ENCODE assay signal across 6 cellular contexts in the genomic region with DNA sequence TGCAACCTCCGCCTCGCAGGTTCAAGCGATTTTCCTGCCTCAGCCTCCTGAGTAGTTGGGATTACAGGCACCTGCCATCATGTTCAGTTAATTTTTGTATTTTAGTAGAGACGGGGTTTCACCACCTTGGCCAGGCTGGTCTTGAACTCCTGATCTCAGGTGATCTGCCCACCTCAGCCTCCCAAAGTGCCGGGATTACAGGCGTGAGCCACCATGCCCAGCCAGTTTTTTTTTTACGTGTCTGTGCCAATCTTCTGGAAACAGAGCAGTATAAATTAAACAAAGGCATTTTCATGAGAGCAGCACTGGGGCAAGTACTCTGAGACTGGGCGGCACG. TPM values are rescaled to one million over a fixed set of nuclear protein-coding genes. Genes with fewer than 3 reads are reported as not detected.
DNase-seq lines count a peak whose midpoint lies in the region; ATAC-seq, FAIRE-seq and TF ChIP-seq lines count a peak whose summit lies in the region.
"Not testable (repeated sequence)": the region's sequence is repeated elsewhere in the genome, so short reads cannot be mapped to it uniquely, and the experiment has no call there.

No MANE protein-coding gene starts in this region.

- WGBS in A549 (ENCODE audit: missing lambda C conversion rate) = 36% methylated on average over 9 of the region's 9 CpGs
- 54 to 76% (median 59%) methylated on average over 9 of the region's 9 CpGs for WGBS in adrenal gland, 4 donors

- FAIRE-seq in A549 (lab: Jason Lieb, UNC) = not testable (repeated sequence)

- H3K9me3 ChIP-seq in A549; KOPT-K1 (ENCODE audit: insufficient read depth, low read length, poor library complexity, severe bottlenecking); adrenal gland (replicated peaks in 1 of 3): not testable (repeated sequence)

- H3K9me3 Mint-ChIP-seq in activated CD4-positive, alpha-beta memory T cell treated with anti-CD3 and anti-CD28 coated beads for 36 hours; immature natural killer cell; osteocyte (ENCODE audit: unreplicated experiment): not testable (repeated sequence)

- not testable (repeated sequence) for H3K27me3 ChIP-seq in adrenal gland

- intact Hi-C loops in activated CD4-positive, alpha-beta memory T cell treated with anti-CD3 and anti-CD28 coated beads for 36 hours (cut with micrococcal nuclease) = loop anchor here (1.0 to 10.0 kb wide), 7 partner anchors 17 to 348 kb away; partner anchors contain the start of genes EDF1, FBXW5, MAN1B1 and NDOR1
- intact Hi-C loops in adrenal gland (cut with DNase I) = loop anchor here in 1 of 2 donors (10.0 kb wide), 1 partner anchor 62 kb away; the partner anchor contains the start of genes C8G and FBXW5

- H3K4me1 ChIP-seq in A549 (peaks cover 48% of the 10 kb centered on the region), adrenal gland (replicated peaks in 1 of 2) (peaks cover 16 to 20% of the 10 kb centered on the region in 2 donors)

- not testable (repeated sequence) for H3K36me3 ChIP-seq in KOPT-K1 (ENCODE audit: insufficient read depth, low read length); adrenal gland (replicated peaks in 1 of 2)

- H3K4me1 Mint-ChIP-seq in activated CD4-positive, alpha-beta memory T cell treated with anti-CD3 and anti-CD28 coated beads for 36 hours (ENCODE audit: low read depth) = peaks cover 40% of the 10 kb centered on the region
- H3K4me1 Mint-ChIP-seq in immature natural killer cell (peaks cover 32 to 45% of the 10 kb centered on the region in 2 donors), osteocyte (ENCODE audit: unreplicated experiment) (peaks cover 26% of the 10 kb centered on the region)

- TF ChIP-seq CTCF in A549 (IDR thresholded peaks at IDR 0.05); adrenal gland (IDR thresholded peaks at IDR 0.05); osteocyte (IDR thresholded peaks at IDR 0.05): not testable (repeated sequence)

- POLR2A ChIA-PET in A549 (lab: Yijun Ruan, JAX) = interaction anchor here (0.9 to 6.8 kb wide), 5 partner anchors 13 to 32 kb away, joined by 3 to 108 read pairs (median 10); partner anchors contain the start of gene EDF1
- POLR2A ChIA-PET in activated CD4-positive, alpha-beta memory T cell treated with anti-CD3 and anti-CD28 coated beads for 36 hours (lab: Charles Lee) = interaction anchor here (0.7 to 2.1 kb wide), 6 partner anchors 17 to 61 kb away, joined by 3 to 23 read pairs (median 3); partner anchors contain the start of genes EDF1 and FBXW5

- not testable (repeated sequence) for TF ChIP-seq RAD21 in A549 (conservative IDR thresholded peaks at IDR 0.05 in 1 of 2, IDR thresholded peaks at IDR 0.05 in 1 of 2)

- not testable (repeated sequence) for TF ChIP-seq POLR2A in A549 (IDR thresholded peaks at IDR 0.05; ENCODE audit: low read length); adrenal gland (IDR thresholded peaks at IDR 0.05)

- not testable (repeated sequence) for H3K27me3 Mint-ChIP-seq in activated CD4-positive, alpha-beta memory T cell treated with anti-CD3 and anti-CD28 coated beads for 36 hours; immature natural killer cell (ENCODE audit: low read depth in 3 of 3); osteocyte (ENCODE audit: unreplicated experiment)

- H3K4me2 ChIP-seq in A549 = peak overlapping the region; percentile 77

- not testable (repeated sequence) for ATAC-seq in A549

- CTCF ChIA-PET in A549 (lab: Yijun Ruan, JAX) = interaction anchor here (0.6 to 14.7 kb wide), 11 partner anchors 8 to 164 kb away, joined by 3 to 139 read pairs (median 8); partner anchors contain the start of genes AJM1, C8G and FBXW5
- CTCF ChIA-PET in activated CD4-positive, alpha-beta memory T cell treated with anti-CD3 and anti-CD28 coated beads for 36 hours (lab: Charles Lee) = interaction anchor here (1.0 to 2.5 kb wide), 10 partner anchors 12 to 213 kb away, joined by 3 to 14 read pairs (median 7); partner anchors contain the start of genes AJM1 and EDF1

- H3K4me3 ChIP-seq in A549, adrenal gland: not testable (repeated sequence)

- peak overlapping the region; percentile 76 for H3K4me3 Mint-ChIP-seq in activated CD4-positive, alpha-beta memory T cell treated with anti-CD3 and anti-CD28 coated beads for 36 hours
- peak overlapping the region; percentile 77 to 86 (median 85) for H3K4me3 Mint-ChIP-seq in immature natural killer cell
- H3K4me3 Mint-ChIP-seq in osteocyte (ENCODE audit: unreplicated experiment) = not testable (repeated sequence)

- peak overlapping the region; percentile 97 to 98 for H3K27ac ChIP-seq in A549
- peak overlapping the region; percentile 61 for H3K27ac ChIP-seq in KOPT-K1 (ENCODE audit: low read depth, low read length, poor library complexity, severe bottlenecking)
- peak overlapping the region in 3 of 5 donors; percentile 46 to 87 (median 81) for H3K27ac ChIP-seq in adrenal gland

- not testable (repeated sequence) for TF ChIP-seq EP300 in A549 (IDR thresholded peaks at IDR 0.05)

- peak overlapping the region; percentile 95 for H3K27ac Mint-ChIP-seq in activated CD4-positive, alpha-beta memory T cell treated with anti-CD3 and anti-CD28 coated beads for 36 hours
- H3K27ac Mint-ChIP-seq in immature natural killer cell (peak overlapping the region; percentile 76 to 96 (median 93)), osteocyte (ENCODE audit: unreplicated experiment) (peak overlapping the region; percentile 44)

- DNase-seq in A549 (ENCODE audit: low read depth in 1 of 2, low spot score in 1 of 2); activated CD4-positive, alpha-beta memory T cell treated with anti-CD3 and anti-CD28 coated beads for 36 hours; adrenal gland; immature natural killer cell; osteocyte (ENCODE audit: extremely low spot score, unreplicated experiment): not testable (repeated sequence)

- peaks cover 12% of the 10 kb centered on the region for H3K36me3 Mint-ChIP-seq in activated CD4-positive, alpha-beta memory T cell treated with anti-CD3 and anti-CD28 coated beads for 36 hours
- not testable (repeated sequence) for H3K36me3 Mint-ChIP-seq in immature natural killer cell; osteocyte (ENCODE audit: unreplicated experiment)

RNA-seq across cellular contexts. Expression of gene TRAF2, which starts 3.4 kb away (rescaled TPM):
- polyA plus RNA-seq in A549 (2011; rRNA removed) (23.8 and 24.5 TPM in 2 replicates), A549 (2017; fragmentation: RNase III; extraction: RNeasy Plus Mini Kit Qiagen cat#74134 plus additional on column Dnase treatment) (36.4 to 49.4 TPM (median 39.5 TPM) in 3 replicates), adrenal gland (10 to 100 TPM in 2 of 3 donors, 1 to 10 TPM in 1; 3.4 to 24.7 (median 13.2) TPM), immature natural killer cell (10 to 100 TPM in 2 of 3 donors, 1 to 10 TPM in 1; 7.6 to 32.7 (median 11.0) TPM)
- 76.3 and 84.0 TPM in 2 replicates for polyA plus RNA-seq in A549 (2012; cell fraction: cytosol; rRNA removed)
- polyA plus RNA-seq in A549 (2012; cell fraction: nucleus; rRNA removed) = 180 and 185 TPM in 2 replicates
- polyA minus RNA-seq in A549 (2011; rRNA and poly(A)+ RNA removed) = 32.0 and 36.0 TPM in 2 replicates
- total RNA-seq in activated CD4-positive, alpha-beta memory T cell treated with anti-CD3 and anti-CD28 coated beads for 36 hours = 10 to 100 TPM; 40.0 to 41.4 TPM
- total RNA-seq in adrenal gland (10 to 100 TPM in 5 of 8 donors, 1 to 10 TPM in 3; 3.8 to 16.9 (median 10.6) TPM), osteocyte (12.2 and 14.4 TPM in 2 replicates)

RNA-seq across cellular contexts. Expression of gene EDF1, which starts 16.8 kb away (rescaled TPM):
- polyA plus RNA-seq in A549 (2011; rRNA removed) (284 and 464 TPM in 2 replicates), A549 (2017; fragmentation: RNase III; extraction: RNeasy Plus Mini Kit Qiagen cat#74134 plus additional on column Dnase treatment) (472 to 560 TPM (median 477 TPM) in 3 replicates), adrenal gland (1,000 to 10,000 TPM in 2 of 3 donors, 100 to 1,000 TPM in 1; 649 to 1,113 (median 1,099) TPM), immature natural killer cell (100 to 1,000 TPM; 309 to 463 (median 411) TPM)
- 581 and 858 TPM in 2 replicates for polyA plus RNA-seq in A549 (2012; cell fraction: cytosol; rRNA removed)
- 426 and 433 TPM in 2 replicates for polyA plus RNA-seq in A549 (2012; cell fraction: nucleus; rRNA removed)
- 105 and 129 TPM in 2 replicates for polyA minus RNA-seq in A549 (2011; rRNA and poly(A)+ RNA removed)
- 100 to 1,000 TPM; 302 to 311 TPM for total RNA-seq in activated CD4-positive, alpha-beta memory T cell treated with anti-CD3 and anti-CD28 coated beads for 36 hours
- total RNA-seq in adrenal gland (100 to 1,000 TPM; 228 to 516 (median 411) TPM), osteocyte (338 and 342 TPM in 2 replicates)

RNA-seq across cellular contexts. Expression of gene MAMDC4, which starts 30.8 kb away (rescaled TPM):
- polyA plus RNA-seq in A549 (2011; rRNA removed) = 1.3 and 1.5 TPM in 2 replicates
- polyA plus RNA-seq in A549 (2012; cell fraction: cytosol; rRNA removed) = 4.3 and 6.0 TPM in 2 replicates
- 61.0 and 92.6 TPM in 2 replicates for polyA plus RNA-seq in A549 (2012; cell fraction: nucleus; rRNA removed)
- 7.3 to 9.1 TPM (median 7.6 TPM) in 3 replicates for polyA plus RNA-seq in A549 (2017; fragmentation: RNase III; extraction: RNeasy Plus Mini Kit Qiagen cat#74134 plus additional on column Dnase treatment)
- polyA minus RNA-seq in A549 (2011; rRNA and poly(A)+ RNA removed) = 0.50 and 0.68 TPM in 2 replicates
- total RNA-seq in activated CD4-positive, alpha-beta memory T cell treated with anti-CD3 and anti-CD28 coated beads for 36 hours = 10 to 100 TPM; 13.0 to 14.3 TPM
- total RNA-seq in adrenal gland = 10 to 100 TPM in 1 of 8 donors, 1 to 10 TPM in 7; 1.3 to 13.8 (median 4.3) TPM
- polyA plus RNA-seq in adrenal gland = 10 to 100 TPM in 2 of 3 donors, under 1 TPM in 1; 0.57 to 30.6 (median 11.6) TPM
- polyA plus RNA-seq in immature natural killer cell = under 1 TPM in 1 of 3 donors, not detected in 2; 0.19 TPM
- total RNA-seq in osteocyte = 7.4 and 9.4 TPM in 2 replicates

RNA-seq across cellular contexts. Expression of gene PHPT1, which starts 33.7 kb away (rescaled TPM):
- 104 and 123 TPM in 2 replicates for polyA plus RNA-seq in A549 (2011; rRNA removed)
- polyA plus RNA-seq in A549 (2012; cell fraction: cytosol; rRNA removed) = 510 and 515 TPM in 2 replicates
- 329 and 453 TPM in 2 replicates for polyA plus RNA-seq in A549 (2012; cell fraction: nucleus; rRNA removed)
- 234 to 261 TPM (median 239 TPM) in 3 replicates for polyA plus RNA-seq in A549 (2017; fragmentation: RNase III; extraction: RNeasy Plus Mini Kit Qiagen cat#74134 plus additional on column Dnase treatment)
- polyA minus RNA-seq in A549 (2011; rRNA and poly(A)+ RNA removed) = 34.7 and 36.2 TPM in 2 replicates
- 10 to 100 TPM; 92.2 to 95.5 TPM for total RNA-seq in activated CD4-positive, alpha-beta memory T cell treated with anti-CD3 and anti-CD28 coated beads for 36 hours
- 100 to 1,000 TPM in 6 of 8 donors, 10 to 100 TPM in 2; 73.9 to 267 (median 166) TPM for total RNA-seq in adrenal gland
- 100 to 1,000 TPM in 2 of 3 donors, 10 to 100 TPM in 1; 75.8 to 330 (median 214) TPM for polyA plus RNA-seq in adrenal gland
- 100 to 1,000 TPM; 127 to 212 (median 166) TPM for polyA plus RNA-seq in immature natural killer cell
- 131 and 142 TPM in 2 replicates for total RNA-seq in osteocyte

RNA-seq across cellular contexts. Expression of gene AJM1, which starts 40.6 kb away (rescaled TPM):
- polyA plus RNA-seq in A549 (2011; rRNA removed) = 0.75 and 0.76 TPM in 2 replicates
- 1.8 and 2.4 TPM in 2 replicates for polyA plus RNA-seq in A549 (2012; cell fraction: cytosol; rRNA removed)
- 7.0 and 10.6 TPM in 2 replicates for polyA plus RNA-seq in A549 (2012; cell fraction: nucleus; rRNA removed)
- polyA plus RNA-seq in A549 (2017; fragmentation: RNase III; extraction: RNeasy Plus Mini Kit Qiagen cat#74134 plus additional on column Dnase treatment) = 3.0 to 3.6 TPM (median 3.2 TPM) in 3 replicates
- 0.37 and 0.44 TPM in 2 replicates for polyA minus RNA-seq in A549 (2011; rRNA and poly(A)+ RNA removed)
- 1 to 10 TPM; 3.8 to 4.2 TPM for total RNA-seq in activated CD4-positive, alpha-beta memory T cell treated with anti-CD3 and anti-CD28 coated beads for 36 hours
- total RNA-seq in adrenal gland = 1 to 10 TPM in 7 of 8 donors, under 1 TPM in 1; 0.42 to 7.1 (median 3.8) TPM
- 10 to 100 TPM in 1 of 3 donors, 1 to 10 TPM in 1, under 1 TPM in 1; 0.33 to 13.7 (median 3.2) TPM for polyA plus RNA-seq in adrenal gland
- under 1 TPM; 0.09 to 1.00 (median 0.82) TPM for polyA plus RNA-seq in immature natural killer cell
- 4.4 and 4.5 TPM in 2 replicates for total RNA-seq in osteocyte

Comparison
In these comparisons a context has a peak if more than half of its experiments do, and no peak if none do; other contexts are left out.
1. H3K27ac Mint-ChIP-seq: peak in every context shown above with its lines; median percentile 95 in activated CD4-positive, alpha-beta memory T cell treated with anti-CD3 and anti-CD28 coated beads for 36 hours; 93 in immature natural killer cell; 44 in osteocyte.